In genomic region chr18:32509121-32509520, GRCh38 we compare ENCODE assay signal across 27 cellular contexts.
"Had no signal": no experiment of that assay in that cellular context is flagged by ENCODE, and none has a peak within 500 bp of the region (broad histone marks: within the 10 kb centered on the region; RNA-seq: fewer than 3 reads in every experiment).

No MANE protein-coding gene starts in this region.

- DNase-seq: IMR-90, Kasumi-1, KG1, MM.1S, NCI-H1092, NCI-H1105 treated with DMSO at 0.1 percent for 48 hours, NCI-H1417 treated with DMSO at 0.1 percent for 48 hours, NCI-H146, NCI-H187, NCI-H2029, NCI-H2081 treated with DMSO at 0.1 percent for 48 hours, NCI-H2227 treated with DMSO at 0.1 percent for 48 hours, NCI-H446, NCI-H510A, NCI-H524 treated with DMSO at 0.1 percent for 48 hours, NCI-H69, NCI-H774, OCI-M1, PC-9, Peyer's patch, SHP77 treated with DMSO at 0.1 percent for 48 hours, SW 1271, T-cell, T-helper 17 cell had no signal

- H3K4me3 ChIP-seq: PC-9, Peyer's patch, SJSA1, SK-N-MC had no signal

- H3K36me3 ChIP-seq: Peyer's patch, SJSA1 had no signal

- H3K9me3 ChIP-seq: Peyer's patch, SJSA1 had no signal

- FAIRE-seq: HepG2 had no signal

- H3K27me3 ChIP-seq: Peyer's patch, SJSA1 had no signal

- H3K27ac ChIP-seq: PC-9, Peyer's patch, SJSA1, SK-N-MC had no signal

- H3K4me1 ChIP-seq: Peyer's patch, SJSA1 had no signal
